ENCODE assay signal across 25 cellular contexts in the genomic region with DNA sequence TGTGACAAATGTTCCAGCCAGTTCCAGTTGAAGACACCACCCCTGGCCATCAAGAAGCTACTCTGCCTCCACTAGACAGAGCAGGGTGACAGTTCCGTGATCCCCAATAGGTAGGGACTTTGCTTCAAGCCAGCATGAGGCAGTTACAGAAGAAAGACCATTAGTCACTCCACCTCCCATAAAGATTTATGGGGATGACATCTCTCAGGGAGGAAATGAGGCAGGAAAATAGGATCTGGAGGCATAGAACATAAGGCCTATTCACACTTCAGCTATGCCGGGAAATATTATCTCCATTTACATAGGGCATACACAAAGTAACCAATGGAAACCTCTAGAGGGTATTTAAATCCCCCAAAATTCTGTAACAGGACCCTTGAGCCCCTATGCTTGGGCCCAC. TPM values are rescaled to one million over a fixed set of nuclear protein-coding genes. Genes with fewer than 3 reads are reported as not detected.
"Had no signal": no experiment of that assay in that cellular context is flagged by ENCODE, and none has a peak within 500 bp of the region (broad histone marks: within the 10 kb centered on the region; RNA-seq: fewer than 3 reads in every experiment).

No MANE protein-coding gene starts in this region.

- H3K4me3 ChIP-seq: dorsolateral prefrontal cortex, esophagus muscularis mucosa, left lung, lung, neural progenitor cell, sigmoid colon, thoracic aorta, vagina had no signal

- H3K9ac ChIP-seq: neural progenitor cell had no signal

- DNase-seq: activated CD4-positive, alpha-beta T cell treated with anti-CD3 and anti-CD28 coated beads, Interleukin-2, amount 10 ng/mL, durations not matched to agents 24 days and 14 days; activated CD8-positive, alpha-beta T cell treated with anti-CD3 and anti-CD28 coated beads, Interleukin-2, amount 10 ng/mL, durations not matched to agents 7 days and 5 days; dorsolateral prefrontal cortex; effector memory CD8-positive, alpha-beta T cell; kidney; left lung; naive thymus-derived CD8-positive, alpha-beta T cell; posterior cingulate gyrus; retina; sigmoid colon; stimulated activated CD4-positive, alpha-beta T cell treated with anti-CD3 and anti-CD28 coated beads, Interleukin-4, amount 100 ng/mL, for 1 hour; stimulated activated naive CD4-positive, alpha-beta T cell treated with Interleukin-2 at 50 U/mL for 16 hours had no signal

- ATAC-seq: activated CD8-positive, alpha-beta T cell treated with anti-CD3 and anti-CD28 coated beads, Interleukin-2, amount 10 ng/mL, durations not matched to agents 7 days and 5 days; activated T-helper 17 cell treated with anti-CD3 and anti-CD28 coated beads, Interleukin-2, amount 50 U/mL, for 72 hours; effector memory CD8-positive, alpha-beta T cell; left lung; naive thymus-derived CD8-positive, alpha-beta T cell had no signal

- H3K9me3 Mint-ChIP-seq: activated T-helper 17 cell treated with anti-CD3 and anti-CD28 coated beads, Interleukin-2, amount 50 U/mL, for 72 hours; effector memory CD8-positive, alpha-beta T cell had no signal

- H3K36me3 ChIP-seq: neural progenitor cell, thoracic aorta had no signal

- H3K27me3 ChIP-seq: dorsolateral prefrontal cortex, esophagus muscularis mucosa, left lung, neural progenitor cell, sigmoid colon, vagina had no signal

- H3K4me1 Mint-ChIP-seq: activated T-helper 17 cell treated with anti-CD3 and anti-CD28 coated beads, Interleukin-2, amount 50 U/mL, for 72 hours; central memory CD8-positive, alpha-beta T cell; neural progenitor cell had no signal

- FAIRE-seq: astrocyte, colon, kidney had no signal

- H3K36me3 Mint-ChIP-seq: neural progenitor cell, type B pancreatic cell had no signal

- H3K27ac Mint-ChIP-seq: activated CD4-positive, alpha-beta T cell treated with anti-CD3 and anti-CD28 coated beads, Interleukin-2, amount 10 ng/mL, durations not matched to agents 24 days and 14 days; activated CD8-positive, alpha-beta T cell treated with anti-CD3 and anti-CD28 coated beads, Interleukin-2, amount 10 ng/mL, durations not matched to agents 7 days and 5 days; activated naive CD8-positive, alpha-beta T cell; activated T-helper 17 cell treated with anti-CD3 and anti-CD28 coated beads, Interleukin-2, amount 50 U/mL, for 72 hours; effector memory CD8-positive, alpha-beta T cell; naive thymus-derived CD8-positive, alpha-beta T cell; neural progenitor cell; type B pancreatic cell had no signal

- H3K4me1 ChIP-seq: esophagus muscularis mucosa, left lung, neural progenitor cell, sigmoid colon, vagina had no signal

- H3K27me3 Mint-ChIP-seq: activated CD4-positive, alpha-beta T cell treated with anti-CD3 and anti-CD28 coated beads, Interleukin-2, amount 10 ng/mL, durations not matched to agents 24 days and 14 days; activated naive CD8-positive, alpha-beta T cell; activated T-helper 17 cell treated with anti-CD3 and anti-CD28 coated beads, Interleukin-2, amount 50 U/mL, for 72 hours; central memory CD8-positive, alpha-beta T cell; effector memory CD8-positive, alpha-beta T cell; naive thymus-derived CD8-positive, alpha-beta T cell; type B pancreatic cell had no signal

- H3K9me3 ChIP-seq: sigmoid colon, thoracic aorta, vagina had no signal

- H3K27ac ChIP-seq: dorsolateral prefrontal cortex, esophagus muscularis mucosa, left lung, neural progenitor cell, sigmoid colon, thoracic aorta, vagina had no signal

- H3K4me2 ChIP-seq: neural progenitor cell had no signal

- H2AFZ ChIP-seq: neural progenitor cell had no signal

- H3K4me3 Mint-ChIP-seq: activated CD4-positive, alpha-beta T cell treated with anti-CD3 and anti-CD28 coated beads, Interleukin-2, amount 10 ng/mL, durations not matched to agents 24 days and 14 days; activated CD8-positive, alpha-beta T cell treated with anti-CD3 and anti-CD28 coated beads, Interleukin-2, amount 10 ng/mL, durations not matched to agents 7 days and 5 days; activated naive CD8-positive, alpha-beta T cell; activated T-helper 17 cell treated with anti-CD3 and anti-CD28 coated beads, Interleukin-2, amount 50 U/mL, for 72 hours; central memory CD8-positive, alpha-beta T cell; effector memory CD8-positive, alpha-beta T cell; naive thymus-derived CD8-positive, alpha-beta T cell; neural progenitor cell; type B pancreatic cell had no signal

RNA-seq across cellular contexts. Expression of gene GBP7, which starts 3.5 kb away (rescaled TPM):
- total RNA-seq: activated CD4-positive, alpha-beta T cell treated with anti-CD3 and anti-CD28 coated beads, Interleukin-2, amount 10 ng/mL, durations not matched to agents 24 days and 14 days; activated T-helper 17 cell treated with anti-CD3 and anti-CD28 coated beads, Interleukin-2, amount 50 U/mL, for 72 hours; astrocyte; esophagus muscularis mucosa; kidney; omental fat pad; sigmoid colon; T-helper 2 cell treated with Interferon-gamma antibody and Interleukin-4, amounts not matched to agents 100 ng/mL and 5 ng/mL, for 36 hours; vagina had no signal
- polyA plus RNA-seq: naive thymus-derived CD8-positive, alpha-beta T cell had no signal
